1 cellular context compared by ENCODE assay signal in the genomic region with DNA sequence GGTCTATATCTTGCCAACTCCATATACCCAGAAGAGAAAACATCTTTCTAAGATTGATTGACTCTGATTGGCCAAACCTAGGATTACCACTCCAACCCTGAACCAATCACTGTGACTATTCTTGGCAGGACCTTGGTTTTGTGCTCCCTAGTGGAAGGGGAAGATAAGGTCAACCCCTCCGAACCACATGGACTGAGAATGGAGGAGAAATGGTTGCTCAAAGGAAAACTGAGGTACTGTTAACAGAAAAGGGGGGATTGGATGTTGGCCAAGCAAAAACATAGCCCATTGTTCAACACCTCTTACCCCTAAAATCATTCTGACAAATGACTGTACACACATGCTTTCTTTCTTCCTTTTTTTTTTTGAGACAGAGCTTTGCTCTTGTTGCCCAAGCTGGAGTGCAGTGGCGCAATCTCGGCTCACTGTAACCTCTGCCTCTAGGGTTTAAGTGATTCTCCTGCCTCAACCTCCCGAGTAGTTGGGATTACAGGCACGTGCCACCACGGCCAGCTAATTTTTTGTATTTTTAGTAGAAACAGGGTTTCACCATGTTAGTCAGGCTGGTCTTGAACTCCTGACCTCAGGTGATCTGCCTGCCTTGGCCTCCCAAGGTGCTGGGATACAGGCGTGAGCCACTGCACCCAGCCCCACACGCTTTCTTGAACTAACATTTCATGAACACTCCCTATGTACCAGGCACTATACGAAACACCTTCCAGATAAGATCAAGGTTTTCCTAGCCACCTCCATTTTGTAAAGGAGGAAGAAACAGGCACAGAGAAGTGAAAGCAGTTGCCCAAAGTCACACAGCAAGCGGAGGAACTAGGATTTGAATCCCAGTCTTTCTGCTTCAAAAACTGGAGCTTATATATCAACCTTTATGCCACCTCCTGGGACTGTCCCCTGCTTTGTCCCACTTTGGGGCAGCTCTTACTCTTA.
TF ChIP-seq lines count a peak whose summit lies in the region.

No MANE protein-coding gene starts in this region.

TF ChIP-seq in HepG2, 621 proteins besides CTCF, POLR2A, EP300 and RAD21 (continued from another document):
- TF ChIP-seq ZNF563 (CRISPR knock-in tag; IDR thresholded peaks at IDR 0.05): no peak
- TF ChIP-seq PTBP1 (IDR thresholded peaks at IDR 0.05; ENCODE audit: low read depth, low read length, poor library complexity, severe bottlenecking): no peak
- peak; percentile 78 for TF ChIP-seq NFYC (CRISPR knock-in tag; IDR thresholded peaks at IDR 0.05)
- TF ChIP-seq NFYB (CRISPR knock-in tag; IDR thresholded peaks at IDR 0.05): peak; percentile 62
